1 cellular context compared by ENCODE assay signal in genomic region chr1:149997585-149998262, GRCh38.
TF ChIP-seq lines count a peak whose summit lies in the region.

No MANE protein-coding gene starts in this region.

TF ChIP-seq in GM12878, 131 proteins besides CTCF, POLR2A, EP300 and RAD21 (continued from another document and continues in another):
- TF ChIP-seq BMI1 (IDR thresholded peaks at IDR 0.05; ENCODE audit: borderline replicate concordance), result peak; percentile 65; the same call in 1 of the 2 replicates
- peak; percentile 79; the same call in 1 of the 2 replicates for TF ChIP-seq CREM (IDR thresholded peaks at IDR 0.05; ENCODE audit: low read depth)
- no peak for TF ChIP-seq ASH2L (IDR thresholded peaks at IDR 0.05; ENCODE audit: borderline replicate concordance, low read depth)
- TF ChIP-seq BHLHE40 (IDR thresholded peaks at IDR 0.05; ENCODE audit: borderline replicate concordance in 1 of 2, low read depth in 2 of 2, low read length in 1 of 2), result peak; percentile 33 to 59; a peak in 1 of 4 replicates
- TF ChIP-seq RAD51 (IDR thresholded peaks at IDR 0.05), result 0 out of 2 replicates have a peak, but pooled peaks have one; percentile 29
- TF ChIP-seq SREBF1 (IDR thresholded peaks at IDR 0.05; ENCODE audit: low read length), result no peak
- peak; percentile 98 for TF ChIP-seq FOXM1 (IDR thresholded peaks at IDR 0.05; ENCODE audit: low read depth, low read length)
- TF ChIP-seq NR2F1 (conservative IDR thresholded peaks at IDR 0.05), result peak; percentile 76
- TF ChIP-seq EED (IDR thresholded peaks at IDR 0.05; ENCODE audit: low read depth), result peak; percentile 98
- peak; percentile 95 for TF ChIP-seq ATF2 (IDR thresholded peaks at IDR 0.05; ENCODE audit: low read length)
- TF ChIP-seq MAX (IDR thresholded peaks at IDR 0.05; ENCODE audit: low read depth, low read length), result no peak
- peak; percentile 89; the same call in 1 of the 2 replicates for TF ChIP-seq ZBED1 (IDR thresholded peaks at IDR 0.05; ENCODE audit: borderline replicate concordance)
- peak; percentile 84 for TF ChIP-seq MEF2B (IDR thresholded peaks at IDR 0.05; ENCODE audit: partially characterized antibody, poor library complexity, severe bottlenecking)
- peak; percentile 93 for TF ChIP-seq IRF4 (IDR thresholded peaks at IDR 0.05; ENCODE audit: low read depth, low read length)
- TF ChIP-seq IKZF2 (IDR thresholded peaks at IDR 0.05), result peak; percentile 99
- peak; percentile 91 for TF ChIP-seq MEF2A (IDR thresholded peaks at IDR 0.05; ENCODE audit: insufficient read depth, low read depth, low read length)
- TF ChIP-seq RUNX3 (IDR thresholded peaks at IDR 0.05; ENCODE audit: low read length), result peak; percentile 100
- TF ChIP-seq CEBPZ (IDR thresholded peaks at IDR 0.05; ENCODE audit: low read depth, low read length), result no peak
- peak; percentile 97 for TF ChIP-seq IKZF1 (conservative IDR thresholded peaks at IDR 0.05)
- peak; percentile 87 for TF ChIP-seq BACH1 (IDR thresholded peaks at IDR 0.05; ENCODE audit: borderline replicate concordance)
- peak; percentile 98 for TF ChIP-seq MTA3 (IDR thresholded peaks at IDR 0.05; ENCODE audit: borderline replicate concordance, low read length)
- peak; percentile 61 for TF ChIP-seq BCL3 (IDR thresholded peaks at IDR 0.05; ENCODE audit: borderline replicate concordance, insufficient read depth, low read depth, low read length, poor library complexity, severe bottlenecking)
- TF ChIP-seq GABPA (IDR thresholded peaks at IDR 0.05; ENCODE audit: low read depth), result no peak; the same call in 1 of the 2 replicates
- TF ChIP-seq EGR1 (IDR thresholded peaks at IDR 0.05; ENCODE audit: borderline replicate concordance in 1 of 2, low read depth in 2 of 2, low read length in 2 of 2), result no peak
- 0 out of 2 replicates have a peak, but pooled peaks have one; percentile 19 for TF ChIP-seq ZSCAN29 (IDR thresholded peaks at IDR 0.05)
- TF ChIP-seq ETV6 (conservative IDR thresholded peaks at IDR 0.05 in 1 of 2, IDR thresholded peaks at IDR 0.05 in 1 of 2; ENCODE audit: borderline replicate concordance in 1 of 2, low read depth in 1 of 2), result peak in 1 of 2 experiments; percentile 92; a peak in 2 of 4 replicates
- peak; percentile 64; the same call in 1 of the 2 replicates for TF ChIP-seq ZNF217 (IDR thresholded peaks at IDR 0.05)
- TF ChIP-seq KLF5 (IDR thresholded peaks at IDR 0.05; ENCODE audit: partially characterized antibody), result no peak
- peak; percentile 20 for TF ChIP-seq SP1 (IDR thresholded peaks at IDR 0.05; ENCODE audit: low read depth, low read length)
- TF ChIP-seq RCOR1 (conservative IDR thresholded peaks at IDR 0.05; ENCODE audit: low read depth, low read length), result 0 out of 2 replicates have a peak, but pooled peaks have one; percentile 33
- no peak for TF ChIP-seq FOXK2 (IDR thresholded peaks at IDR 0.05)
- peak; percentile 79; the same call in 1 of the 2 replicates for TF ChIP-seq STAT3 (IDR thresholded peaks at IDR 0.05; ENCODE audit: low read depth, low read length)
- TF ChIP-seq SKIL (IDR thresholded peaks at IDR 0.05; ENCODE audit: low read depth, poor library complexity, severe bottlenecking), result peak; percentile 81
- peak; percentile 92 for TF ChIP-seq PML (IDR thresholded peaks at IDR 0.05; ENCODE audit: low read length)
- TF ChIP-seq CUX1 (IDR thresholded peaks at IDR 0.05; ENCODE audit: insufficient replicate concordance, low read depth, low read length), result no peak
- TF ChIP-seq MLLT1 (IDR thresholded peaks at IDR 0.05), result peak; percentile 99
- 0 out of 2 replicates have a peak, but pooled peaks have one; percentile 51 for TF ChIP-seq CREB1 (IDR thresholded peaks at IDR 0.05; ENCODE audit: low read depth)
- peak; percentile 98 for TF ChIP-seq DPF2 (IDR thresholded peaks at IDR 0.05)
- peak; percentile 96 for TF ChIP-seq TBL1XR1 (IDR thresholded peaks at IDR 0.05; ENCODE audit: low read depth, low read length)
- no peak for TF ChIP-seq POLR2AphosphoS5 (IDR thresholded peaks at IDR 0.05; ENCODE audit: low read length)
- TF ChIP-seq JUNB (IDR thresholded peaks at IDR 0.05), result peak; percentile 87
- TF ChIP-seq ZBTB40 (IDR thresholded peaks at IDR 0.05; ENCODE audit: borderline replicate concordance), result no peak
